43 cellular contexts compared by ENCODE assay signal in genomic region chr19:48023518-48023917, GRCh38. TPM values are rescaled to one million over a fixed set of nuclear protein-coding genes. Genes with fewer than 3 reads are reported as not detected.
"Had no signal": no experiment of that assay in that cellular context is flagged by ENCODE, and none has a peak within 500 bp of the region (broad histone marks: within the 10 kb centered on the region; RNA-seq: fewer than 3 reads in every experiment).

No MANE protein-coding gene starts in this region.

- H3K4me1 Mint-ChIP-seq: activated naive CD4-positive, alpha-beta T cell treated with anti-CD3 and anti-CD28 coated beads, Interleukin-2, amount 10 ng/mL, durations not matched to agents 7 days and 5 days; activated naive CD4-positive, alpha-beta T cell treated with anti-CD3 and anti-CD28 coated beads, Interleukin-2, amount 50 U/mL, for 24 hours; activated naive CD8-positive, alpha-beta T cell treated with anti-CD3 and anti-CD28 coated beads for 36 hours; activated naive CD8-positive, alpha-beta T cell treated with anti-CD3 and anti-CD28 coated beads, Interleukin-2, amount 10 ng/mL, durations not matched to agents 7 days and 5 days; activated naive CD8-positive, alpha-beta T cell treated with anti-CD3 and anti-CD28 coated beads, Interleukin-2, amount 50 U/mL, for 24 hours; activated T-helper 17 cell treated with anti-CD3 and anti-CD28 coated beads, Interleukin-2, amount 50 U/mL, for 72 hours; brain; central memory CD8-positive, alpha-beta T cell had no signal

- H3K27ac ChIP-seq: adrenal gland, ascending aorta, body of pancreas, brain microvascular endothelial cell, breast epithelium, cardiac muscle cell had no signal

- H3K36me3 ChIP-seq: adrenal gland, ascending aorta, brain microvascular endothelial cell, breast epithelium, cardiac muscle cell had no signal

- H3K27ac Mint-ChIP-seq: activated naive CD4-positive, alpha-beta T cell treated with anti-CD3 and anti-CD28 coated beads for 36 hours; activated naive CD4-positive, alpha-beta T cell treated with anti-CD3 and anti-CD28 coated beads, Interleukin-2, amount 10 ng/mL, durations not matched to agents 7 days and 5 days; activated naive CD4-positive, alpha-beta T cell treated with anti-CD3 and anti-CD28 coated beads, Interleukin-2, amount 50 U/mL, for 24 hours; activated naive CD4-positive, alpha-beta T cell treated with anti-CD3 and anti-CD28 coated beads, Interleukin-2, amount 50 U/mL, for 72 hours; activated naive CD8-positive, alpha-beta T cell; activated naive CD8-positive, alpha-beta T cell treated with anti-CD3 and anti-CD28 coated beads for 36 hours; activated naive CD8-positive, alpha-beta T cell treated with anti-CD3 and anti-CD28 coated beads, Interleukin-2, amount 10 ng/mL, durations not matched to agents 7 days and 5 days; activated naive CD8-positive, alpha-beta T cell treated with anti-CD3 and anti-CD28 coated beads, Interleukin-2, amount 50 U/mL, for 24 hours; activated T-cell treated with anti-CD3 and anti-CD28 coated beads, Interleukin-2, amount 50 U/mL, for 24 hours; activated T-cell treated with anti-CD3 and anti-CD28 coated beads, Interleukin-2, amount 50 U/mL, for 72 hours; activated T-helper 1 cell treated with anti-CD3 and anti-CD28 coated beads, Interleukin-12 subunit alpha, Interleukin-12 subunit beta, Interleukin-2, Interleukin-4 antibody, amounts not matched to agents 30 ng/mL and 10 ng/mL and 1 ng/mL, durations not matched to agents 14 hours and 24 hours and 36 hours; activated T-helper 17 cell treated with anti-CD3 and anti-CD28 coated beads, Interleukin-2, amount 50 U/mL, for 72 hours; brain had no signal

- H3K4me3 ChIP-seq: adrenal gland, ascending aorta, body of pancreas, breast epithelium, cardiac muscle cell had no signal

- H3K9me3 Mint-ChIP-seq: activated naive CD4-positive, alpha-beta T cell treated with anti-CD3 and anti-CD28 coated beads for 36 hours; activated naive CD4-positive, alpha-beta T cell treated with anti-CD3 and anti-CD28 coated beads, Interleukin-2, amount 10 ng/mL, durations not matched to agents 7 days and 5 days; activated naive CD4-positive, alpha-beta T cell treated with anti-CD3 and anti-CD28 coated beads, Interleukin-2, amount 50 U/mL, for 24 hours; activated naive CD4-positive, alpha-beta T cell treated with anti-CD3 and anti-CD28 coated beads, Interleukin-2, amount 50 U/mL, for 72 hours; activated naive CD8-positive, alpha-beta T cell treated with anti-CD3 and anti-CD28 coated beads for 36 hours; activated naive CD8-positive, alpha-beta T cell treated with anti-CD3 and anti-CD28 coated beads, Interleukin-2, amount 10 ng/mL, durations not matched to agents 7 days and 5 days; activated naive CD8-positive, alpha-beta T cell treated with anti-CD3 and anti-CD28 coated beads, Interleukin-2, amount 50 U/mL, for 24 hours; activated T-cell treated with anti-CD3 and anti-CD28 coated beads, Interleukin-2, amount 50 U/mL, for 24 hours; activated T-cell treated with anti-CD3 and anti-CD28 coated beads, Interleukin-2, amount 50 U/mL, for 72 hours; activated T-helper 1 cell treated with anti-CD3 and anti-CD28 coated beads, Interleukin-12 subunit alpha, Interleukin-12 subunit beta, Interleukin-2, Interleukin-4 antibody, amounts not matched to agents 30 ng/mL and 10 ng/mL and 1 ng/mL, durations not matched to agents 14 hours and 24 hours and 36 hours; activated T-helper 17 cell treated with anti-CD3 and anti-CD28 coated beads, Interleukin-2, amount 50 U/mL, for 72 hours; central memory CD8-positive, alpha-beta T cell had no signal

- ATAC-seq: activated naive CD4-positive, alpha-beta T cell treated with anti-CD3 and anti-CD28 coated beads, Interleukin-2, amount 50 U/mL, for 72 hours; activated naive CD8-positive, alpha-beta T cell treated with anti-CD3 and anti-CD28 coated beads, Interleukin-2, amount 50 U/mL, for 24 hours; activated T-cell treated with anti-CD3 and anti-CD28 coated beads, Interleukin-2, amount 50 U/mL, for 4 hours; activated T-cell treated with anti-CD3 and anti-CD28 coated beads, Interleukin-2, amount 50 U/mL, for 72 hours; activated T-helper 17 cell treated with anti-CD3 and anti-CD28 coated beads, Interleukin-2, amount 50 U/mL, for 72 hours; body of pancreas had no signal

- H3K36me3 Mint-ChIP-seq: activated naive CD4-positive, alpha-beta T cell treated with anti-CD3 and anti-CD28 coated beads, Interleukin-2, amount 10 ng/mL, durations not matched to agents 7 days and 5 days; activated naive CD4-positive, alpha-beta T cell treated with anti-CD3 and anti-CD28 coated beads, Interleukin-2, amount 50 U/mL, for 24 hours; activated naive CD4-positive, alpha-beta T cell treated with anti-CD3 and anti-CD28 coated beads, Interleukin-2, amount 50 U/mL, for 72 hours; activated naive CD8-positive, alpha-beta T cell; activated naive CD8-positive, alpha-beta T cell treated with anti-CD3 and anti-CD28 coated beads for 36 hours; activated naive CD8-positive, alpha-beta T cell treated with anti-CD3 and anti-CD28 coated beads, Interleukin-2, amount 10 ng/mL, durations not matched to agents 7 days and 5 days; brain had no signal

- DNase-seq: activated effector memory CD4-positive, alpha-beta T cell treated with anti-CD3 and anti-CD28 coated beads, Interleukin-2, amount 50 U/mL, for 16 hours; activated effector memory CD4-positive, alpha-beta T cell treated with Interleukin-2 at 50 U/mL for 16 hours; activated gamma-delta T cell; activated gamma-delta T cell treated with Interleukin-2 at 50 U/mL for 16 hours; activated naive CD4-positive, alpha-beta T cell; activated naive CD4-positive, alpha-beta T cell treated with anti-CD3 and anti-CD28 coated beads for 36 hours; activated naive CD4-positive, alpha-beta T cell treated with anti-CD3 and anti-CD28 coated beads, Interleukin-2, amount 10 ng/mL, durations not matched to agents 7 days and 5 days; activated naive CD4-positive, alpha-beta T cell treated with anti-CD3 and anti-CD28 coated beads, Interleukin-2, amount 50 U/mL, for 16 hours; activated naive CD4-positive, alpha-beta T cell treated with Interleukin-2 at 50 U/mL for 16 hours; activated naive CD8-positive, alpha-beta T cell treated with anti-CD3 and anti-CD28 coated beads for 36 hours; activated naive CD8-positive, alpha-beta T cell treated with anti-CD3 and anti-CD28 coated beads, Interleukin-2, amount 10 ng/mL, durations not matched to agents 7 days and 5 days; activated naive CD8-positive, alpha-beta T cell treated with anti-CD3 and anti-CD28 coated beads, Interleukin-2, amount 50 U/mL, for 24 hours; activated T-cell treated with anti-CD3 and anti-CD28 coated beads, Interleukin-2, amount 50 U/mL, for 1 hour; activated T-cell treated with anti-CD3 and anti-CD28 coated beads, Interleukin-2, amount 50 U/mL, for 24 hours; activated T-cell treated with anti-CD3 and anti-CD28 coated beads, Interleukin-2, amount 50 U/mL, for 4 hours; activated T-cell treated with anti-CD3 and anti-CD28 coated beads, Interleukin-2, amount 50 U/mL, for 48 hours; activated T-cell treated with anti-CD3 and anti-CD28 coated beads, Interleukin-2, amount 50 U/mL, for 72 hours; adrenal gland; amniotic stem cell; amygdala; anterior cingulate cortex; aorta; body of pancreas; brain microvascular endothelial cell; caudate nucleus; central memory CD4-positive, alpha-beta T cell; cerebellar nuclear complex had no signal

- H3K4me1 ChIP-seq: adrenal gland, ascending aorta, body of pancreas, breast epithelium had no signal

- H3K9me3 ChIP-seq: adrenal gland, ascending aorta, body of pancreas, breast epithelium had no signal

- H3K27me3 ChIP-seq: adrenal gland, ascending aorta, body of pancreas, brain microvascular endothelial cell, cardiac muscle cell had no signal

- H3K4me3 Mint-ChIP-seq: activated naive CD4-positive, alpha-beta T cell treated with anti-CD3 and anti-CD28 coated beads for 36 hours; activated naive CD4-positive, alpha-beta T cell treated with anti-CD3 and anti-CD28 coated beads, Interleukin-2, amount 10 ng/mL, durations not matched to agents 7 days and 5 days; activated naive CD4-positive, alpha-beta T cell treated with anti-CD3 and anti-CD28 coated beads, Interleukin-2, amount 50 U/mL, for 24 hours; activated naive CD8-positive, alpha-beta T cell; activated naive CD8-positive, alpha-beta T cell treated with anti-CD3 and anti-CD28 coated beads for 36 hours; activated naive CD8-positive, alpha-beta T cell treated with anti-CD3 and anti-CD28 coated beads, Interleukin-2, amount 10 ng/mL, durations not matched to agents 7 days and 5 days; activated naive CD8-positive, alpha-beta T cell treated with anti-CD3 and anti-CD28 coated beads, Interleukin-2, amount 50 U/mL, for 24 hours; activated T-cell treated with anti-CD3 and anti-CD28 coated beads, Interleukin-2, amount 50 U/mL, for 24 hours; activated T-cell treated with anti-CD3 and anti-CD28 coated beads, Interleukin-2, amount 50 U/mL, for 4 hours; activated T-cell treated with anti-CD3 and anti-CD28 coated beads, Interleukin-2, amount 50 U/mL, for 72 hours; activated T-helper 1 cell treated with anti-CD3 and anti-CD28 coated beads, Interleukin-12 subunit alpha, Interleukin-12 subunit beta, Interleukin-2, Interleukin-4 antibody, amounts not matched to agents 30 ng/mL and 10 ng/mL and 1 ng/mL, durations not matched to agents 14 hours and 24 hours and 36 hours; activated T-helper 17 cell treated with anti-CD3 and anti-CD28 coated beads, Interleukin-2, amount 50 U/mL, for 72 hours; brain; central memory CD8-positive, alpha-beta T cell had no signal

- FAIRE-seq: astrocyte, bronchial epithelial cell had no signal

RNA-seq across cellular contexts. Expression of gene CABP5, which starts 20.4 kb away (rescaled TPM):
- total RNA-seq: activated naive CD4-positive, alpha-beta T cell treated with anti-CD3 and anti-CD28 coated beads for 36 hours; activated naive CD4-positive, alpha-beta T cell treated with anti-CD3 and anti-CD28 coated beads, Interleukin-2, amount 50 U/mL, for 72 hours; activated naive CD8-positive, alpha-beta T cell treated with anti-CD3 and anti-CD28 coated beads for 36 hours; activated naive CD8-positive, alpha-beta T cell treated with anti-CD3 and anti-CD28 coated beads, Interleukin-2, amount 10 ng/mL, durations not matched to agents 7 days and 5 days; activated T-cell treated with anti-CD3 and anti-CD28 coated beads, Interleukin-2, amount 50 U/mL, for 4 hours; activated T-cell treated with anti-CD3 and anti-CD28 coated beads, Interleukin-2, amount 50 U/mL, for 72 hours; activated T-helper 1 cell treated with anti-CD3 and anti-CD28 coated beads, Interleukin-12 subunit alpha, Interleukin-12 subunit beta, Interleukin-2, Interleukin-4 antibody, amounts not matched to agents 30 ng/mL and 10 ng/mL and 1 ng/mL, durations not matched to agents 14 hours and 24 hours and 36 hours; activated T-helper 17 cell treated with anti-CD3 and anti-CD28 coated beads, Interleukin-2, amount 50 U/mL, for 72 hours; adrenal gland; aorta; ascending aorta; astrocyte; body of pancreas; breast epithelium; bronchial epithelial cell; cardiac muscle cell; cardiac septum; cerebellum; chondrocyte had no signal
- polyA plus RNA-seq: adipose tissue, adrenal gland, aorta, cardiac muscle cell had no signal

RNA-seq across cellular contexts. Expression of gene ELSPBP1, which starts 29.1 kb away (rescaled TPM):
- total RNA-seq: activated naive CD4-positive, alpha-beta T cell treated with anti-CD3 and anti-CD28 coated beads for 36 hours; activated naive CD4-positive, alpha-beta T cell treated with anti-CD3 and anti-CD28 coated beads, Interleukin-2, amount 50 U/mL, for 72 hours; activated naive CD8-positive, alpha-beta T cell treated with anti-CD3 and anti-CD28 coated beads for 36 hours; activated naive CD8-positive, alpha-beta T cell treated with anti-CD3 and anti-CD28 coated beads, Interleukin-2, amount 10 ng/mL, durations not matched to agents 7 days and 5 days; activated T-cell treated with anti-CD3 and anti-CD28 coated beads, Interleukin-2, amount 50 U/mL, for 4 hours; activated T-cell treated with anti-CD3 and anti-CD28 coated beads, Interleukin-2, amount 50 U/mL, for 72 hours; activated T-helper 1 cell treated with anti-CD3 and anti-CD28 coated beads, Interleukin-12 subunit alpha, Interleukin-12 subunit beta, Interleukin-2, Interleukin-4 antibody, amounts not matched to agents 30 ng/mL and 10 ng/mL and 1 ng/mL, durations not matched to agents 14 hours and 24 hours and 36 hours; activated T-helper 17 cell treated with anti-CD3 and anti-CD28 coated beads, Interleukin-2, amount 50 U/mL, for 72 hours; aorta; ascending aorta; astrocyte; body of pancreas; breast epithelium; bronchial epithelial cell; cardiac muscle cell; cardiac septum; cerebellum; chondrocyte had no signal
- polyA plus RNA-seq: adipose tissue, adrenal gland, cardiac muscle cell had no signal

RNA-seq across cellular contexts. Expression of gene BSPH1, which starts 31.5 kb away (rescaled TPM):
- total RNA-seq: activated naive CD4-positive, alpha-beta T cell treated with anti-CD3 and anti-CD28 coated beads for 36 hours; activated naive CD4-positive, alpha-beta T cell treated with anti-CD3 and anti-CD28 coated beads, Interleukin-2, amount 50 U/mL, for 72 hours; activated naive CD8-positive, alpha-beta T cell treated with anti-CD3 and anti-CD28 coated beads for 36 hours; activated naive CD8-positive, alpha-beta T cell treated with anti-CD3 and anti-CD28 coated beads, Interleukin-2, amount 10 ng/mL, durations not matched to agents 7 days and 5 days; activated T-cell treated with anti-CD3 and anti-CD28 coated beads, Interleukin-2, amount 50 U/mL, for 4 hours; activated T-cell treated with anti-CD3 and anti-CD28 coated beads, Interleukin-2, amount 50 U/mL, for 72 hours; activated T-helper 1 cell treated with anti-CD3 and anti-CD28 coated beads, Interleukin-12 subunit alpha, Interleukin-12 subunit beta, Interleukin-2, Interleukin-4 antibody, amounts not matched to agents 30 ng/mL and 10 ng/mL and 1 ng/mL, durations not matched to agents 14 hours and 24 hours and 36 hours; activated T-helper 17 cell treated with anti-CD3 and anti-CD28 coated beads, Interleukin-2, amount 50 U/mL, for 72 hours; adrenal gland; aorta; ascending aorta; astrocyte; body of pancreas; breast epithelium; bronchial epithelial cell; cardiac muscle cell; cardiac septum; cerebellum; chondrocyte had no signal
- polyA plus RNA-seq: adipose tissue, adrenal gland, aorta, cardiac muscle cell had no signal
